ENCODE assay signal across 8 cellular contexts in the genomic region with DNA sequence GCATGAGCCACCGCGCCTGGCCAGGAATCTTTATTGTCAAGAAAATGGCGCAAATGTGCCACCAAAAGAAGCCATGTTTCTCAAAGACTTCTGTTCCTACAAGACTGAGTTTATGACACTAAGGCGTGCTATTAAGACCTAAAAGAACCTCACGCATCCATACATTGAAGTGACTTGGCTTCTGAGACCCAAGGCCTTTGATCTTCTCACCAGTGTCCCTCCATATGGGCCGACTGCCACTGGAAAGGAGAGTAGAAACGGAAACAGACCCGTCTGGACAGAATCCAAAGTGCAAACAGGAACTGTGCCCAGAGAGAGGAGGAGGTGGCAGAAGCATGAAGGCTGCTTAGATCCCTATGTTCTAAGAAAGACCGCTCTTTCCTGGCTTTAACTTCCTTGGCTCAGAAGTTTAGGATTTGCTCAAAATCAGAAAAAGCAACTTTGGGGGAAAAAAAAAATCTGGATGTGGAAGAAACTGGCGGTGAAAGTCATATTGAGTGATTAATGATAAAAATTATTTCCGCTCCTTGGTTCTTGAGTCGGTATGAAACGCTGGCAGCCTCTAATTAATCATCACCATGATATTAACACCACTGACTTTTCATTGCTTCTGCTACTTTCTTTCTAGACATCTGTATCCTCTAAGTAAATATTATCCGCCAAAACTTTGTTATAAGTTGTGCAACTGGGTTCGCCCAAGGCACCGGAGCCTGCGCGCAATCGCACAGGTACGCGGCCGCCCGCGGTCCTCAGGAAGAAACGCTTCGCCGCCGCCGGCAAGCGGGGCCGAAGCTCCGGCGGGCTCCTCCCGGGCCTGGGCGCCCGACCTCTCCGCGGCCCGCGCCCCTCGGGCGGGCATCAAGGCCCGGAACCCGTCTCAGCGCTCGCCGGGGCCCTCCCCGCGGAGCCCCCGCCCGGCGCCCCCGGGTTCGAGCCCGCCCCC. TPM values are rescaled to one million over a fixed set of nuclear protein-coding genes. Genes with fewer than 3 reads are reported as not detected.
DNase-seq lines count a peak whose midpoint lies in the region; ATAC-seq and TF ChIP-seq lines count a peak whose summit lies in the region.

No MANE protein-coding gene starts in this region.

- TF ChIP-seq CTCF in CD14-positive monocyte (IDR thresholded peaks at IDR 0.05) = no peak
- no peak for TF ChIP-seq CTCF in foreskin fibroblast (IDR thresholded peaks at IDR 0.05; ENCODE audit: low read depth, low read length)
- no peak for TF ChIP-seq CTCF in nephron progenitor cell (IDR thresholded peaks at IDR 0.05)

- H3K36me3 Mint-ChIP-seq in CD14-positive monocyte (peaks cover 17 to 26% of the 10 kb centered on the region in 2 donors), nephron progenitor cell (ENCODE audit: low read depth) (peaks cover 35% of the 10 kb centered on the region)
- no peaks in the 10 kb centered on the region for H3K36me3 Mint-ChIP-seq in activated T-cell treated with anti-CD3 and anti-CD28 coated beads, Interleukin-2, amount 50 U/mL, for 72 hours (ENCODE audit: insufficient read depth in 2 of 2)

- DNase-seq in CD14-positive monocyte (ENCODE audit: low spot score) = no peak
- DNase-seq in NCI-H345 treated with DMSO at 0.1 percent for 48 hours (lab: John Stamatoyannopoulos, UW; ENCODE audit: unreplicated experiment) = peak; percentile 40
- peak; percentile 45 to 48 for DNase-seq in activated T-cell treated with anti-CD3 and anti-CD28 coated beads, Interleukin-2, amount 50 U/mL, for 72 hours
- peak; percentile 61 to 81 for DNase-seq in foreskin fibroblast
- peak; percentile 60 for DNase-seq in nephron progenitor cell

- H3K4me1 Mint-ChIP-seq in CD14-positive monocyte (peaks cover 54% of the 10 kb centered on the region), nephron progenitor cell (peaks cover 64% of the 10 kb centered on the region)
- H3K4me1 Mint-ChIP-seq in activated T-cell treated with anti-CD3 and anti-CD28 coated beads, Interleukin-2, amount 50 U/mL, for 72 hours (ENCODE audit: low read depth) = peaks cover 64% of the 10 kb centered on the region

- H3K27ac Mint-ChIP-seq in CD14-positive monocyte (peak overlapping the region; percentile 96 to 99 (median 97)), nephron progenitor cell (peak overlapping the region; percentile 98)
- H3K27ac Mint-ChIP-seq in activated T-cell treated with anti-CD3 and anti-CD28 coated beads, Interleukin-2, amount 50 U/mL, for 72 hours = peak overlapping the region; percentile 96

- H3K4me3 ChIP-seq in foreskin fibroblast (ENCODE audit: low read depth in 1 of 2, low read length in 2 of 2) = peak overlapping the region; percentile 48 to 81
- peak overlapping the region; percentile 92 for H3K4me3 ChIP-seq in urinary bladder (ENCODE audit: low read depth, low read length)

- peaks cover 2% of the 10 kb centered on the region for H3K4me1 ChIP-seq in urinary bladder (ENCODE audit: insufficient read depth)

- peak; percentile 11 for ATAC-seq in GM18873 (IDR thresholded peaks at IDR 0.05; ENCODE audit: low FRiP score, unreplicated experiment)
- ATAC-seq in HG03135 (IDR thresholded peaks at IDR 0.05; ENCODE audit: unreplicated experiment) = peak; percentile 35
- peak; percentile 36 to 50 for ATAC-seq in activated T-cell treated with anti-CD3 and anti-CD28 coated beads, Interleukin-2, amount 50 U/mL, for 72 hours (replicated peaks in 1 of 2)

- peak overlapping the region; percentile 94 for H3K27ac ChIP-seq in urinary bladder (ENCODE audit: low read depth)

- H3K36me3 ChIP-seq in urinary bladder (ENCODE audit: insufficient read depth) = no peaks in the 10 kb centered on the region

- H3K9me3 Mint-ChIP-seq in CD14-positive monocyte (no peaks in the 10 kb centered on the region), nephron progenitor cell (peaks cover 7% of the 10 kb centered on the region)
- no peaks in the 10 kb centered on the region for H3K9me3 Mint-ChIP-seq in activated T-cell treated with anti-CD3 and anti-CD28 coated beads, Interleukin-2, amount 50 U/mL, for 72 hours

- H3K4me3 Mint-ChIP-seq in CD14-positive monocyte (peak overlapping the region; percentile 90 to 97), nephron progenitor cell (peak overlapping the region; percentile 94)
- peak overlapping the region; percentile 88 to 95 for H3K4me3 Mint-ChIP-seq in activated T-cell treated with anti-CD3 and anti-CD28 coated beads, Interleukin-2, amount 50 U/mL, for 72 hours

- H3K27me3 Mint-ChIP-seq in CD14-positive monocyte (ENCODE audit: low read depth in 3 of 3) = peaks cover 0 to 2% (median 1%) of the 10 kb centered on the region in 3 donors
- no peaks in the 10 kb centered on the region for H3K27me3 Mint-ChIP-seq in activated T-cell treated with anti-CD3 and anti-CD28 coated beads, Interleukin-2, amount 50 U/mL, for 72 hours (ENCODE audit: low read depth)
- peaks cover 18% of the 10 kb centered on the region for H3K27me3 Mint-ChIP-seq in nephron progenitor cell (ENCODE audit: low read depth, poor library complexity)

- intact Hi-C loops in CD14-positive monocyte (cut with micrococcal nuclease) = loop anchor here (2.0 to 10.0 kb wide), 5 partner anchors 28 to 308 kb away; no protein-coding TSS in a partner anchor

- WGBS in urinary bladder = 7% methylated on average over 55 of the region's 55 CpGs

RNA-seq across cellular contexts. Expression of gene DAP, which starts 0.7 kb away (rescaled TPM):
- 10 to 100 TPM; 60.9 to 69.0 TPM for polyA plus RNA-seq in CD14-positive monocyte
- 10 to 100 TPM; 55.9 to 61.6 TPM for total RNA-seq in activated T-cell treated with anti-CD3 and anti-CD28 coated beads, Interleukin-2, amount 50 U/mL, for 72 hours
- total RNA-seq in urinary bladder = 56.8 TPM
- 57.5 TPM for polyA plus RNA-seq in urinary bladder
